ENCODE assay signal across 8 cellular contexts in the genomic region with DNA sequence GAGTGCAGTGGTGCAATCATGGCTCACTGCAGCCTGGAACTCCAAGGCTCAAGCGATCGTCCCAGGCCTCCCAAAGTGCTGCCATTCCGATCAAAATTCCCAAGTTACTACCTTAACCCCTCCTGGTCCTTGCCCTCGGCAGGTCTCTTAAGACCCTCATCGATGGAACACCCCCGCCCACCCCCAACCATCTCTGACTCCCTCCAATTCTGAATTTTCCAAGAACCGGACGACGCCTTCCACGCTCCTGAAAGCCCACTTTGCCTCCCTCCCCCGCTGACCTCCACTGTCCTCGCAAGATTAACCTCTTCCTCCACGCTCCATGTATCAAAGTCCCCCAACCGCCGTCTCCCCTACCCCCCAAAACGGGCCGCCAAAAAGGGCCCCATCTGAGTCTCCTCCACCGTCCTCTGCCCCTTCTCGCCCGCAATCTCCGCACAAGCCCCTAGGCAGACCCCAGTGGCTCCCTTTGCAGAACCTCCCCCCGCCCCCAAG. TPM values are rescaled to one million over a fixed set of nuclear protein-coding genes. Genes with fewer than 3 reads are reported as not detected.
DNase-seq lines count a peak whose midpoint lies in the region; ATAC-seq and TF ChIP-seq lines count a peak whose summit lies in the region.

No MANE protein-coding gene starts in this region.

- TF ChIP-seq CTCF in heart left ventricle (IDR thresholded peaks at IDR 0.05) (no peak), breast epithelium (IDR thresholded peaks at IDR 0.05) (no peak), mesothelial cell of epicardium (IDR thresholded peaks at IDR 0.05; ENCODE audit: unreplicated experiment) (no peak)

- intact Hi-C loops in heart left ventricle (cut with DNase I) (loop anchor here in 4 of 10 donors (2.0 kb wide), 1 partner anchor 14 kb away; a partner anchor contains a TSS), left ventricle myocardium superior (cut with micrococcal nuclease) (no loop called here), breast epithelium (cut with DNase I; ENCODE audit: low total_unique reads) (no loop called here), aorta (cut with DNase I) (loop anchor here in 1 of 2 donors (5.0 kb wide), 1 partner anchor 208 kb away; a partner anchor contains a TSS)

- H3K27ac Mint-ChIP-seq in mesothelial cell of epicardium = peak overlapping the region; percentile 99

- H3K4me1 ChIP-seq in heart left ventricle = peaks cover 17 to 54% (median 47%) of the 10 kb centered on the region in 12 donors
- peaks cover 6 to 18% of the 10 kb centered on the region in 2 donors for H3K4me1 ChIP-seq in breast epithelium
- H3K4me1 ChIP-seq in aorta (ENCODE audit: control insufficient read depth in 1 of 2, insufficient read depth in 2 of 2, low read length in 2 of 2) = no peaks in the 10 kb centered on the region

- ATAC-seq in heart left ventricle (no peak), left ventricle myocardium superior (no peak), aorta (ENCODE audit: low FRiP score) (no peak), HG03354 (IDR thresholded peaks at IDR 0.05; ENCODE audit: poor library complexity, severe bottlenecking, unreplicated experiment) (no peak)

- H3K36me3 ChIP-seq in heart left ventricle (peaks cover 0 to 44% (median 35%) of the 10 kb centered on the region in 9 donors), breast epithelium (no peaks in the 10 kb centered on the region), aorta (ENCODE audit: control insufficient read depth in 1 of 2, insufficient read depth in 2 of 2, low read length in 1 of 2) (no peaks in the 10 kb centered on the region)

- no peaks in the 10 kb centered on the region for H3K27me3 ChIP-seq in heart left ventricle
- no peaks in the 10 kb centered on the region for H3K27me3 ChIP-seq in breast epithelium
- no peaks in the 10 kb centered on the region for H3K27me3 ChIP-seq in aorta (ENCODE audit: control insufficient read depth in 1 of 2, insufficient read depth in 2 of 2, low read length in 1 of 2)

- peaks cover 5% of the 10 kb centered on the region for H3K36me3 Mint-ChIP-seq in mesothelial cell of epicardium

- H3K4me3 ChIP-seq in heart left ventricle = peak overlapping the region; percentile 61 to 100 (median 93)
- peak overlapping the region; percentile 82 to 99 (median 96) for H3K4me3 ChIP-seq in breast epithelium
- peak overlapping the region; percentile 71 to 98 for H3K4me3 ChIP-seq in aorta (ENCODE audit: low read length in 2 of 2)

- H3K9me3 Mint-ChIP-seq in mesothelial cell of epicardium = no peaks in the 10 kb centered on the region

- H3K27ac ChIP-seq in heart left ventricle (peak overlapping the region; percentile 84 to 100 (median 98)), breast epithelium (peak overlapping the region; percentile 91 to 99), aorta (ENCODE audit: low read depth in 1 of 2, low read length in 2 of 2) (peak overlapping the region; percentile 92 to 94)

- TF ChIP-seq POLR2A in heart left ventricle (IDR thresholded peaks at IDR 0.05) (no peak), breast epithelium (IDR thresholded peaks at IDR 0.05) (no peak)

- peaks cover 26% of the 10 kb centered on the region for H3K4me1 Mint-ChIP-seq in mesothelial cell of epicardium

- no peaks in the 10 kb centered on the region for H3K27me3 Mint-ChIP-seq in mesothelial cell of epicardium (ENCODE audit: low read depth)

- H3K4me3 Mint-ChIP-seq in mesothelial cell of epicardium = peak overlapping the region; percentile 93

- H3K9me3 ChIP-seq in heart left ventricle (no peaks in the 10 kb centered on the region), breast epithelium (no peaks in the 10 kb centered on the region), aorta (ENCODE audit: control insufficient read depth, low read length) (no peaks in the 10 kb centered on the region)

- DNase-seq in heart left ventricle (peak in 1 of 5 donors; percentile 31), left ventricle myocardium superior (no peak), breast epithelium (ENCODE audit: low spot score in 2 of 2) (no peak), mesothelial cell of epicardium (ENCODE audit: low spot score in 2 of 2, unreplicated experiment in 2 of 2) (no peak), aorta (no peak), MV-4-11 (lab: John Stamatoyannopoulos, UW) (no peak)
- DNase-seq in stimulated activated CD4-positive, alpha-beta T cell treated with anti-CD3 and anti-CD28 coated beads, Interleukin-2, amount 100 ng/mL, for 48 hours = no peak

- WGBS in heart left ventricle, 4 donors = 0 to 1% (median 1%) methylated on average over 20 to 21 of the region's 22 CpGs
- 1% methylated on average over 20 to 22 of the region's 22 CpGs for WGBS in aorta, 2 donors

RNA-seq across cellular contexts. Expression of a gene that starts 0.5 kb away (rescaled TPM):
- 100 to 1,000 TPM in 4 of 9 donors, 10 to 100 TPM in 5; 70.6 to 200 (median 97.4) TPM for total RNA-seq in heart left ventricle
- 100 to 1,000 TPM; 160 to 252 TPM for polyA plus RNA-seq in heart left ventricle
- total RNA-seq in left ventricle myocardium superior = 68.5 TPM
- 10 to 100 TPM; 60.3 to 68.6 (median 62.6) TPM for total RNA-seq in breast epithelium
- total RNA-seq in mesothelial cell of epicardium = 127 to 135 TPM (median 131 TPM) in 3 replicates
- 100 to 1,000 TPM; 118 to 197 TPM for total RNA-seq in aorta
- polyA plus RNA-seq in aorta = 100 to 1,000 TPM in 1 of 2 donors, 10 to 100 TPM in 1; 78.0 to 146 TPM

RNA-seq across cellular contexts. Expression of a gene that starts 14.9 kb away (rescaled TPM):
- total RNA-seq in heart left ventricle = 1,000 to 10,000 TPM; 1,373 to 2,686 (median 2,215) TPM
- polyA plus RNA-seq in heart left ventricle = 1,000 to 10,000 TPM in 1 of 2 donors, 100 to 1,000 TPM in 1; 846 to 1,944 TPM
- total RNA-seq in left ventricle myocardium superior = 2,417 TPM
- 1,000 to 10,000 TPM; 1,628 to 2,598 (median 1,993) TPM for total RNA-seq in breast epithelium
- 2,808 to 2,923 TPM (median 2,892 TPM) in 3 replicates for total RNA-seq in mesothelial cell of epicardium
- 1,000 to 10,000 TPM; 1,616 to 1,851 TPM for total RNA-seq in aorta
- 1,000 to 10,000 TPM in 1 of 2 donors, 100 to 1,000 TPM in 1; 969 to 1,197 TPM for polyA plus RNA-seq in aorta

RNA-seq across cellular contexts. Expression of a gene that starts 37.2 kb away (rescaled TPM):
- total RNA-seq in heart left ventricle (10 to 100 TPM; 12.5 to 19.1 (median 15.3) TPM), left ventricle myocardium superior (19.8 TPM), breast epithelium (10 to 100 TPM in 2 of 3 donors, 1 to 10 TPM in 1; 9.4 to 17.0 (median 15.7) TPM), mesothelial cell of epicardium (47.9 to 50.1 TPM (median 48.0 TPM) in 3 replicates), aorta (10 to 100 TPM; 14.9 to 20.3 TPM)
- polyA plus RNA-seq in heart left ventricle (10 to 100 TPM; 12.3 to 15.4 TPM), aorta (10 to 100 TPM in 1 of 2 donors, 1 to 10 TPM in 1; 6.5 to 16.8 TPM)

RNA-seq across cellular contexts. Expression of a gene that starts 37.5 kb away (rescaled TPM):
- total RNA-seq in heart left ventricle (1,000 to 10,000 TPM in 3 of 9 donors, 100 to 1,000 TPM in 6; 347 to 2,001 (median 606) TPM), left ventricle myocardium superior (1,046 TPM), breast epithelium (under 1 TPM in 2 of 3 donors, not detected in 1; 0.73 to 0.98 TPM), mesothelial cell of epicardium (not detected in 3 replicates), aorta (1 to 10 TPM in 1 of 2 donors, not detected in 1; 2.4 TPM)
- polyA plus RNA-seq in heart left ventricle (1,000 to 10,000 TPM in 1 of 2 donors, 100 to 1,000 TPM in 1; 649 to 1,244 TPM), aorta (1 to 10 TPM in 1 of 2 donors, under 1 TPM in 1; 0.18 to 5.5 TPM)
